ENCODE assay signal across 9 cellular contexts in genomic region chr1:42319128-42319851, GRCh38. TPM values are rescaled to one million over a fixed set of nuclear protein-coding genes. Genes with fewer than 3 reads are reported as not detected.
DNase-seq lines count a peak whose midpoint lies in the region; ATAC-seq, FAIRE-seq and TF ChIP-seq lines count a peak whose summit lies in the region.
"Had no signal": no experiment of that assay in that cellular context is flagged by ENCODE, and none has a peak within 500 bp of the region (broad histone marks: within the 10 kb centered on the region; RNA-seq: fewer than 3 reads in every experiment).

No MANE protein-coding gene starts in this region.

- H3K9me2 ChIP-seq in DOHH2 (replicated peaks; ENCODE audit: control insufficient read depth, low read length) = no peaks in the 10 kb centered on the region

- peaks cover 19% of the 10 kb centered on the region for H3K4me1 ChIP-seq in DOHH2 (ENCODE audit: control insufficient read depth, low read length)
- peaks cover 46% of the 10 kb centered on the region for H3K4me1 ChIP-seq in endothelial cell of umbilical vein (ENCODE audit: control insufficient read depth, extremely low read depth, insufficient read depth, low read length)

- H3K36me3 Mint-ChIP-seq in T-helper 1 cell treated with Interleukin-12 subunit alpha and Interleukin-12 subunit beta and Interleukin-4 antibody, amounts not matched to agents 30 μg/mL and 1 μg/mL, for 36 hours (ENCODE audit: low read depth) = peaks cover 3% of the 10 kb centered on the region

- no peak for TF ChIP-seq POLR2A in endothelial cell of umbilical vein (IDR thresholded peaks at IDR 0.05; ENCODE audit: low read depth, low read length)

- H3K9me3 ChIP-seq in DOHH2 (ENCODE audit: control insufficient read depth, insufficient read depth, low read length) = no peaks in the 10 kb centered on the region
- H3K9me3 ChIP-seq in endothelial cell of umbilical vein (replicated peaks; ENCODE audit: control insufficient read depth, insufficient read depth, low read length) = no peaks in the 10 kb centered on the region

- dilution Hi-C loops in endothelial cell of umbilical vein (cut with MboI; ENCODE audit: extremely low pct_ligation_motif_present, low sequenced_read_pairs) = no loop called here

- H3K79me2 ChIP-seq in DOHH2 (ENCODE audit: control insufficient read depth, low read length) (peaks cover 96% of the 10 kb centered on the region), endothelial cell of umbilical vein (ENCODE audit: control insufficient read depth, insufficient read depth, low read length) (peaks cover 89% of the 10 kb centered on the region)

- no peaks in the 10 kb centered on the region for H3K9me3 Mint-ChIP-seq in T-helper 1 cell treated with Interleukin-12 subunit alpha and Interleukin-12 subunit beta and Interleukin-4 antibody, amounts not matched to agents 30 μg/mL and 1 μg/mL, for 36 hours

- CTCF ChIA-PET in endothelial cell of umbilical vein (lab: Charles Lee) = interaction anchor here (1.9 kb wide), 2 partner anchors 15 to 142 kb away, joined by 5 to 10 read pairs; partner anchors contain the start of gene FOXJ3

- TF ChIP-seq CTCF in DOHH2 (IDR thresholded peaks at IDR 0.05; ENCODE audit: low read depth, low read length, poor library complexity, severe bottlenecking) (no peak), endothelial cell of umbilical vein (IDR thresholded peaks at IDR 0.05; ENCODE audit: extremely low read depth in 1 of 2, insufficient read depth in 1 of 2, low read depth in 1 of 2, low read length in 2 of 2) (no peak)

- H3K4me3 Mint-ChIP-seq in T-helper 1 cell treated with Interleukin-12 subunit alpha and Interleukin-12 subunit beta and Interleukin-4 antibody, amounts not matched to agents 30 μg/mL and 1 μg/mL, for 36 hours = peak overlapping the region; percentile 72

- intact Hi-C loops in endothelial cell of umbilical vein (cut with micrococcal nuclease) = no loop called here

- H4K20me1 ChIP-seq in DOHH2 (ENCODE audit: control insufficient read depth, insufficient read depth, low read depth, low read length) (peaks cover 23% of the 10 kb centered on the region), endothelial cell of umbilical vein (replicated peaks; ENCODE audit: control insufficient read depth, extremely low read depth, insufficient read depth, low read length) (peaks cover 17% of the 10 kb centered on the region)

- H3K4me2 ChIP-seq in DOHH2 (ENCODE audit: low read length) (peak overlapping the region; percentile 34; the same call in 1 of the 2 replicates), endothelial cell of umbilical vein (ENCODE audit: insufficient read depth, low read length) (peak overlapping the region; percentile 95)

- H3K36me3 ChIP-seq in DOHH2 (ENCODE audit: control insufficient read depth, low read length) (peaks cover 20% of the 10 kb centered on the region), endothelial cell of umbilical vein (ENCODE audit: control insufficient read depth in 2 of 2, extremely low read depth in 1 of 2, insufficient read depth in 2 of 2, low read length in 2 of 2) (peaks cover 0 to 2% of the 10 kb centered on the region in 2 experiments)

- H3K27me3 ChIP-seq in DOHH2 (ENCODE audit: control insufficient read depth, low read length) (no peaks in the 10 kb centered on the region), endothelial cell of umbilical vein (ENCODE audit: control insufficient read depth in 2 of 2, insufficient read depth in 2 of 2, low read length in 2 of 2) (no peaks in the 10 kb centered on the region)

- H3K9ac ChIP-seq in endothelial cell of umbilical vein (replicated peaks; ENCODE audit: extremely low read depth, insufficient read depth, low read length) = no peak overlapping the region

- FAIRE-seq in endothelial cell of umbilical vein (lab: Jason Lieb, UNC) = no peak

- ATAC-seq in GM18873 (IDR thresholded peaks at IDR 0.05; ENCODE audit: low FRiP score, unreplicated experiment) = no peak
- no peak for ATAC-seq in esophagus mucosa
- ATAC-seq: HCT116 had no signal

- no peak overlapping the region for H3K4me3 ChIP-seq in DOHH2 (ENCODE audit: low read length)
- H3K4me3 ChIP-seq in endothelial cell of umbilical vein (replicated peaks in 1 of 3; ENCODE audit: insufficient read depth in 1 of 3, low read depth in 1 of 3, low read length in 3 of 3) = peak overlapping the region in 1 of 3 experiments; percentile 51

- H3K27ac Mint-ChIP-seq in T-helper 1 cell treated with Interleukin-12 subunit alpha and Interleukin-12 subunit beta and Interleukin-4 antibody, amounts not matched to agents 30 μg/mL and 1 μg/mL, for 36 hours = peak overlapping the region; percentile 75

- no peaks in the 10 kb centered on the region for H3F3A ChIP-seq in DOHH2 (ENCODE audit: control insufficient read depth, insufficient read depth)

- peak; percentile 43 for DNase-seq in endothelial cell of umbilical vein (ENCODE audit: low read depth, low spot score)
- DNase-seq in pons (ENCODE audit: low spot score) = peak; percentile 65
- no peak for DNase-seq in stimulated activated CD4-positive, alpha-beta T cell treated with anti-CD3 and anti-CD28 coated beads, Interleukin-1b, Interleukin-23, amount 100 ng/mL, for 48 hours
- DNase-seq in GF-D8 (lab: John Stamatoyannopoulos, UW) = no peak

- POLR2A ChIA-PET in endothelial cell of umbilical vein (lab: Charles Lee) = no interaction called here

- no peak overlapping the region for H2AFZ ChIP-seq in endothelial cell of umbilical vein (ENCODE audit: low read depth, low read length)

- no peaks in the 10 kb centered on the region for H3K27me3 Mint-ChIP-seq in T-helper 1 cell treated with Interleukin-12 subunit alpha and Interleukin-12 subunit beta and Interleukin-4 antibody, amounts not matched to agents 30 μg/mL and 1 μg/mL, for 36 hours (ENCODE audit: low read depth)

- H3K9me1 ChIP-seq in endothelial cell of umbilical vein (replicated peaks; ENCODE audit: control insufficient read depth, extremely low read depth, insufficient read depth, low read length) = peaks cover 2% of the 10 kb centered on the region

- H3K27ac ChIP-seq in DOHH2 (ENCODE audit: low read depth, low read length) = no peak overlapping the region
- H3K27ac ChIP-seq in endothelial cell of umbilical vein (ENCODE audit: insufficient read depth, low read depth, low read length) = peak overlapping the region; percentile 35

- no TSS peak for BruUV-seq in endothelial cell of umbilical vein (replicated peaks; lab: Mats Ljungman, UMichigan)

- peaks cover 59% of the 10 kb centered on the region for H3K4me1 Mint-ChIP-seq in T-helper 1 cell treated with Interleukin-12 subunit alpha and Interleukin-12 subunit beta and Interleukin-4 antibody, amounts not matched to agents 30 μg/mL and 1 μg/mL, for 36 hours (ENCODE audit: low read depth)

TF ChIP-seq in endothelial cell of umbilical vein, 7 proteins besides CTCF, POLR2A, EP300 and RAD21:
- TF ChIP-seq GATA2 (IDR thresholded peaks at IDR 0.05; ENCODE audit: insufficient read depth, insufficient read length, low read depth, low read length) (no peak), JUN (IDR thresholded peaks at IDR 0.05; ENCODE audit: borderline replicate concordance, insufficient read depth, insufficient read length, low read depth) (no peak), POLR2AphosphoS5 (IDR thresholded peaks at IDR 0.05; ENCODE audit: insufficient read depth, low read depth, low read length) (no peak), EZH2 (IDR thresholded peaks at IDR 0.05; ENCODE audit: borderline replicate concordance, low read depth, low read length, severe bottlenecking) (no peak), MAX (IDR thresholded peaks at IDR 0.05; ENCODE audit: insufficient read depth, insufficient read length) (no peak), FOS (IDR thresholded peaks at IDR 0.05; ENCODE audit: borderline replicate concordance, insufficient read depth, low read length) (no peak), MYC (IDR thresholded peaks at IDR 0.05; ENCODE audit: low read depth, low read length) (no peak)

RNA-seq across cellular contexts. Expression of gene FOXJ3, which starts 15.7 kb away (rescaled TPM):
- total RNA-seq in endothelial cell of umbilical vein (36.5 and 38.8 TPM in 2 replicates), esophagus mucosa (20.6 TPM)
- 34.7 and 35.4 TPM in 2 replicates for polyA plus RNA-seq in endothelial cell of umbilical vein
- polyA plus RNA-seq in endothelial cell of umbilical vein (2011; cell fraction: cytosol; rRNA removed) = 17.4 and 18.3 TPM in 2 replicates
- 51.2 and 53.3 TPM in 2 replicates for polyA plus RNA-seq in endothelial cell of umbilical vein (2011; cell fraction: nucleus; rRNA removed)
- polyA plus RNA-seq in endothelial cell of umbilical vein (2012) = 13.1 and 18.6 TPM in 2 replicates
- polyA minus RNA-seq in endothelial cell of umbilical vein = 38.4 and 47.4 TPM in 2 replicates
- polyA minus RNA-seq in endothelial cell of umbilical vein (2011; cell fraction: cytosol; rRNA and poly(A)+ RNA removed) = 24.2 TPM
- polyA minus RNA-seq in endothelial cell of umbilical vein (2011; cell fraction: nucleus; rRNA and poly(A)+ RNA removed) = 66.7 and 96.1 TPM in 2 replicates

Comparison
In these comparisons a context has a peak if more than half of its experiments do, and no peak if none do; other contexts are left out.
1. DNase-seq: peak in endothelial cell of umbilical vein (single experiment) and pons (single experiment); none in stimulated activated CD4-positive, alpha-beta T cell treated with anti-CD3 and anti-CD28 coated beads, Interleukin-1b, Interleukin-23, amount 100 ng/mL, for 48 hours (single experiment) and GF-D8 (single experiment).